ENCODE assay signal across 1 cellular context in genomic region chr6:44073612-44074382, GRCh38.
A peak's percentile ranks its signal among the peaks of the same experiment; 100 is the strongest.
TF ChIP-seq lines count a peak whose summit lies in the region.

No MANE protein-coding gene starts in this region.

TF ChIP-seq in K562, 482 proteins besides CTCF, POLR2A, EP300 and RAD21 (continued from another document):
- no peak; the same call in 1 of the 2 replicates for TF ChIP-seq ZFP91 (CRISPR knock-in tag; IDR thresholded peaks at IDR 0.05)
- no peak for TF ChIP-seq FOXA1 (IDR thresholded peaks at IDR 0.05; ENCODE audit: borderline replicate concordance)
- no peak for TF ChIP-seq SMAD1 (IDR thresholded peaks at IDR 0.05; ENCODE audit: low read depth, low read length, partially characterized antibody)
- peak; percentile 59 for TF ChIP-seq ELF1 (tag; IDR thresholded peaks at IDR 0.05)
- TF ChIP-seq BRF1 (IDR thresholded peaks at IDR 0.05; ENCODE audit: borderline replicate concordance, extremely low read depth, insufficient read length): no peak
- no peak for TF ChIP-seq MXI1 (IDR thresholded peaks at IDR 0.05; ENCODE audit: low read depth, low read length)
- TF ChIP-seq MYC (IDR thresholded peaks at IDR 0.05; ENCODE audit: low read depth, low read length): peak; percentile 2; the same call in 1 of the 2 replicates
- peak; percentile 54 for TF ChIP-seq MYC (CRISPR knock-in tag; IDR thresholded peaks at IDR 0.05; ENCODE audit: borderline replicate concordance, low read depth)
- TF ChIP-seq KDM4B (IDR thresholded peaks at IDR 0.05; ENCODE audit: borderline replicate concordance in 2 of 2, low read depth in 1 of 2): no peak
- no peak for TF ChIP-seq GMEB1 (CRISPR knock-in tag; IDR thresholded peaks at IDR 0.05)
- no peak for TF ChIP-seq ZNF79 (CRISPR knock-in tag; IDR thresholded peaks at IDR 0.05; ENCODE audit: low read depth)
- no peak for TF ChIP-seq CSDE1 (IDR thresholded peaks at IDR 0.05)
- TF ChIP-seq ZSCAN32 (CRISPR knock-in tag; IDR thresholded peaks at IDR 0.05): no peak
- TF ChIP-seq ZNF224 (CRISPR knock-in tag; IDR thresholded peaks at IDR 0.05): no peak
- TF ChIP-seq SUPT5H (IDR thresholded peaks at IDR 0.05): no peak
- TF ChIP-seq TCF7L2 (IDR thresholded peaks at IDR 0.05; ENCODE audit: low read depth, low read length): no peak
- 0 out of 2 replicates have a peak, but pooled peaks have one; percentile 42 for TF ChIP-seq ZNF263 (CRISPR knock-in tag; IDR thresholded peaks at IDR 0.05; ENCODE audit: borderline replicate concordance)
- 0 out of 2 replicates have a peak, but pooled peaks have one; percentile 63 for TF ChIP-seq HBP1 (CRISPR knock-in tag; IDR thresholded peaks at IDR 0.05)
- no peak for TF ChIP-seq ZNF408 (CRISPR knock-in tag; IDR thresholded peaks at IDR 0.05; ENCODE audit: low read depth)
- no peak for TF ChIP-seq ARNT (IDR thresholded peaks at IDR 0.05)
